Comparison of ENCODE assay signal across 1 cellular context in genomic region chr20:25508083-25508770, GRCh38.
TF ChIP-seq lines count a peak whose summit lies in the region.

No MANE protein-coding gene starts in this region.

TF ChIP-seq in HepG2, 621 proteins besides CTCF, POLR2A, EP300 and RAD21 (continued from another document and continues in another):
- peak; percentile 61 for TF ChIP-seq LBX2 (CRISPR knock-in tag; IDR thresholded peaks at IDR 0.05; ENCODE audit: borderline replicate concordance)
- TF ChIP-seq MLXIP (CRISPR knock-in tag; IDR thresholded peaks at IDR 0.05; ENCODE audit: borderline replicate concordance): no peak
- no peak for TF ChIP-seq GRHL1 (CRISPR knock-in tag; conservative IDR thresholded peaks at IDR 0.05)
- TF ChIP-seq MBNL3 (CRISPR knock-in tag; conservative IDR thresholded peaks at IDR 0.05): no peak
- TF ChIP-seq MAF1 (CRISPR knock-in tag; IDR thresholded peaks at IDR 0.05; ENCODE audit: borderline replicate concordance): no peak
- no peak for TF ChIP-seq MYNN (CRISPR knock-in tag; IDR thresholded peaks at IDR 0.05; ENCODE audit: low read depth)
- TF ChIP-seq GTF2F1 (IDR thresholded peaks at IDR 0.05; ENCODE audit: low read length): peak; percentile 83
- peak; percentile 39; the same call in 1 of the 2 replicates for TF ChIP-seq BRD4 (CRISPR knock-in tag; IDR thresholded peaks at IDR 0.05)
- peak; percentile 100 for TF ChIP-seq PAXIP1 (CRISPR knock-in tag; conservative IDR thresholded peaks at IDR 0.05)
- peak; percentile 99 for TF ChIP-seq MIER3 (CRISPR knock-in tag; IDR thresholded peaks at IDR 0.05; ENCODE audit: borderline replicate concordance)
- peak; percentile 96 for TF ChIP-seq ISL2 (CRISPR knock-in tag; IDR thresholded peaks at IDR 0.05)
- TF ChIP-seq RFX5 (IDR thresholded peaks at IDR 0.05; ENCODE audit: low read depth, low read length): no peak; the same call in 1 of the 2 replicates
- peak; percentile 99 for TF ChIP-seq MAFF (IDR thresholded peaks at IDR 0.05; ENCODE audit: low read depth, low read length)
- TF ChIP-seq THAP11 (CRISPR knock-in tag; IDR thresholded peaks at IDR 0.05): peak; percentile 89
- peak; percentile 94 for TF ChIP-seq ZKSCAN1 (IDR thresholded peaks at IDR 0.05; ENCODE audit: low read length)
- no peak for TF ChIP-seq ZNF382 (CRISPR knock-in tag; IDR thresholded peaks at IDR 0.05; ENCODE audit: borderline replicate concordance)
- no peak for TF ChIP-seq RORA (CRISPR knock-in tag; IDR thresholded peaks at IDR 0.05)
- TF ChIP-seq, protein P1, sequence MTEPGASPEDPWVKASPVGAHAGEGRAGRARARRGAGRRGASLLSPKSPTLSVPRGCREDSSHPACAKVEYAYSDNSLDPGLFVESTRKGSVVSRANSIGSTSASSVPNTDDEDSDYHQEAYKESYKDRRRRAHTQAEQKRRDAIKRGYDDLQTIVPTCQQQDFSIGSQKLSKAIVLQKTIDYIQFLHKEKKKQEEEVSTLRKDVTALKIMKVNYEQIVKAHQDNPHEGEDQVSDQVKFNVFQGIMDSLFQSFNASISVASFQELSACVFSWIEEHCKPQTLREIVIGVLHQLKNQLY (CRISPR knock-in tag; IDR thresholded peaks at IDR 0.05): peak; percentile 96
- TF ChIP-seq ZNF274 (CRISPR knock-in tag; IDR thresholded peaks at IDR 0.05): 0 out of 2 replicates have a peak, but pooled peaks have one; percentile 62
- peak; percentile 83; the same call in 1 of the 2 replicates for TF ChIP-seq MED13 (CRISPR knock-in tag; IDR thresholded peaks at IDR 0.05)
- TF ChIP-seq PRPF4 (IDR thresholded peaks at IDR 0.05; ENCODE audit: low read depth, low read length, poor library complexity, severe bottlenecking): no peak
- TF ChIP-seq ZNF317 (CRISPR knock-in tag; IDR thresholded peaks at IDR 0.05): peak; percentile 90
- no peak for TF ChIP-seq SRSF4 (IDR thresholded peaks at IDR 0.05; ENCODE audit: low read depth, low read length, poor library complexity, severe bottlenecking)
- peak; percentile 78; the same call in 1 of the 2 replicates for TF ChIP-seq ETV5 (CRISPR knock-in tag; IDR thresholded peaks at IDR 0.05; ENCODE audit: borderline replicate concordance)
- TF ChIP-seq ZBTB38 (CRISPR knock-in tag; IDR thresholded peaks at IDR 0.05): peak; percentile 93
- TF ChIP-seq ZNF44 (CRISPR knock-in tag; IDR thresholded peaks at IDR 0.05): peak; percentile 91
- TF ChIP-seq, protein P2, sequence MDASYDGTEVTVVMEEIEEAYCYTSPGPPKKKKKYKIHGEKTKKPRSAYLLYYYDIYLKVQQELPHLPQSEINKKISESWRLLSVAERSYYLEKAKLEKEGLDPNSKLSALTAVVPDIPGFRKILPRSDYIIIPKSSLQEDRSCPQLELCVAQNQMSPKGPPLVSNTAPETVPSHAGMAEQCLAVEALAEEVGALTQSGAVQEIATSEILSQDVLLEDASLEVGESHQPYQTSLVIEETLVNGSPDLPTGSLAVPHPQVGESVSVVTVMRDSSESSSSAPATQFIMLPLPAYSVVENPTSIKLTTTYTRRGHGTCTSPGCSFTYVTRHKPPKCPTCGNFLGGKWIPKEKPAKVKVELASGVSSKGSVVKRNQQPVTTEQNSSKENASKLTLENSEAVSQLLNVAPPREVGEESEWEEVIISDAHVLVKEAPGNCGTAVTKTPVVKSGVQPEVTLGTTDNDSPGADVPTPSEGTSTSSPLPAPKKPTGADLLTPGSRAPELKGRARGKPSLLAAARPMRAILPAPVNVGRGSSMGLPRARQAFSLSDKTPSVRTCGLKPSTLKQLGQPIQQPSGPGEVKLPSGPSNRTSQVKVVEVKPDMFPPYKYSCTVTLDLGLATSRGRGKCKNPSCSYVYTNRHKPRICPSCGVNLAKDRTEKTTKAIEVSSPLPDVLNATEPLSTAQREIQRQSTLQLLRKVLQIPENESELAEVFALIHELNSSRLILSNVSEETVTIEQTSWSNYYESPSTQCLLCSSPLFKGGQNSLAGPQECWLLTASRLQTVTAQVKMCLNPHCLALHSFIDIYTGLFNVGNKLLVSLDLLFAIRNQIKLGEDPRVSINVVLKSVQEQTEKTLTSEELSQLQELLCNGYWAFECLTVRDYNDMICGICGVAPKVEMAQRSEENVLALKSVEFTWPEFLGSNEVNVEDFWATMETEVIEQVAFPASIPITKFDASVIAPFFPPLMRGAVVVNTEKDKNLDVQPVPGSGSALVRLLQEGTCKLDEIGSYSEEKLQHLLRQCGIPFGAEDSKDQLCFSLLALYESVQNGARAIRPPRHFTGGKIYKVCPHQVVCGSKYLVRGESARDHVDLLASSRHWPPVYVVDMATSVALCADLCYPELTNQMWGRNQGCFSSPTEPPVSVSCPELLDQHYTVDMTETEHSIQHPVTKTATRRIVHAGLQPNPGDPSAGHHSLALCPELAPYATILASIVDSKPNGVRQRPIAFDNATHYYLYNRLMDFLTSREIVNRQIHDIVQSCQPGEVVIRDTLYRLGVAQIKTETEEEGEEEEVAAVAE (CRISPR knock-in tag; IDR thresholded peaks at IDR 0.05; ENCODE audit: borderline replicate concordance): peak; percentile 92
- TF ChIP-seq ZNF737 (CRISPR knock-in tag; IDR thresholded peaks at IDR 0.05; ENCODE audit: borderline replicate concordance): no peak
- TF ChIP-seq ZNF331 (CRISPR knock-in tag; IDR thresholded peaks at IDR 0.05): peak; percentile 99
- peak; percentile 64; the same call in 1 of the 2 replicates for TF ChIP-seq BHLHE40 (IDR thresholded peaks at IDR 0.05; ENCODE audit: low read length)
- TF ChIP-seq KDM5A (IDR thresholded peaks at IDR 0.05; ENCODE audit: borderline replicate concordance, low read length): no peak; the same call in 1 of the 2 replicates
- TF ChIP-seq PBX3 (CRISPR knock-in tag; IDR thresholded peaks at IDR 0.05; ENCODE audit: borderline replicate concordance): no peak
- TF ChIP-seq KAT7 (CRISPR knock-in tag; IDR thresholded peaks at IDR 0.05; ENCODE audit: borderline replicate concordance): no peak; the same call in 1 of the 2 replicates
- TF ChIP-seq REPIN1 (CRISPR knock-in tag; IDR thresholded peaks at IDR 0.05; ENCODE audit: borderline replicate concordance, low read depth): peak; percentile 94
- TF ChIP-seq SIX1 (CRISPR knock-in tag; IDR thresholded peaks at IDR 0.05; ENCODE audit: borderline replicate concordance): peak; percentile 80
- no peak for TF ChIP-seq PCBP1 (IDR thresholded peaks at IDR 0.05; ENCODE audit: borderline replicate concordance, low read depth, low read length)
- TF ChIP-seq ARID2 (CRISPR knock-in tag; IDR thresholded peaks at IDR 0.05; ENCODE audit: borderline replicate concordance): peak; percentile 86; the same call in 1 of the 2 replicates
- peak; percentile 100 for TF ChIP-seq HNF4A (CRISPR knock-in tag; IDR thresholded peaks at IDR 0.05)
- peak; percentile 100 for TF ChIP-seq ZNF687 (CRISPR knock-in tag; IDR thresholded peaks at IDR 0.05)
- TF ChIP-seq SP5 (CRISPR knock-in tag; IDR thresholded peaks at IDR 0.05; ENCODE audit: borderline replicate concordance, low read depth): peak; percentile 72
- peak; percentile 88; the same call in 1 of the 2 replicates for TF ChIP-seq TSC22D2 (CRISPR knock-in tag; IDR thresholded peaks at IDR 0.05; ENCODE audit: borderline replicate concordance)
- TF ChIP-seq SUZ12 (IDR thresholded peaks at IDR 0.05; ENCODE audit: low read depth, low read length): no peak
